Comparison of ENCODE assay signal across 8 cellular contexts in the genomic region with DNA sequence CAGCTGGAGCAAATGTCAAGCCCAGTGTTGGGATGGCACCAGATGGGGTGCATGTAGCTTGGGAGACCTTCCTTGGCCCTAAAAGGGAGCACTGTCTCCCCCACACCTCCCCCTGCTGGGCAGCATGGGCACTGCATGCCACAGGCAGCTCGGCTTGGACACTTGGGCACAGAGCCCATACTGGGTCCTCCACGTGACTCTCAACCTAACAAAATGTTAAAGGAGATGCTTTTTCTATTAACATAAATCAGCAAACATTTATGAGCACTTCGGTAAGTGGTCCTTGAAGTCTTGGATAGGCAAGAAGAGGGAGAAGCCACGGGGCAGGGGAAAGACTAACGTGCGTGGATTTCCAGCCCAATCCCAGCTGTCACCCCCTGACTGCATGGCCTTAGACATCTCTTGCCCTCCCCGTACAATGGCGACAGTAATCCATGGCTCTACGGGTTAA. TPM values are rescaled to one million over a fixed set of nuclear protein-coding genes. Genes with fewer than 3 reads are reported as not detected.
DNase-seq lines count a peak whose midpoint lies in the region; ATAC-seq and TF ChIP-seq lines count a peak whose summit lies in the region.

No MANE protein-coding gene starts in this region.

- H3K27me3 Mint-ChIP-seq in activated CD4-positive, alpha-beta memory T cell treated with anti-CD3 and anti-CD28 coated beads for 36 hours: no peaks in the 10 kb centered on the region

- no peaks in the 10 kb centered on the region for H3K36me3 Mint-ChIP-seq in activated CD4-positive, alpha-beta memory T cell treated with anti-CD3 and anti-CD28 coated beads for 36 hours

- peak; percentile 92 for TF ChIP-seq CTCF in mucosa of descending colon (IDR thresholded peaks at IDR 0.05)

- intact Hi-C loops in activated CD4-positive, alpha-beta memory T cell treated with anti-CD3 and anti-CD28 coated beads for 36 hours (cut with micrococcal nuclease): loop anchor here (1.0 kb wide), 1 partner anchor 22 kb away; no protein-coding TSS in a partner anchor
- intact Hi-C loops in mucosa of descending colon (cut with DNase I, micrococcal nuclease): no loop called here

- H3K36me3 ChIP-seq in mucosa of descending colon (ENCODE audit: low read depth): no peaks in the 10 kb centered on the region

- peak overlapping the region; percentile 20 for H3K4me3 Mint-ChIP-seq in activated CD4-positive, alpha-beta memory T cell treated with anti-CD3 and anti-CD28 coated beads for 36 hours

- H3K9me3 ChIP-seq in mucosa of descending colon: no peaks in the 10 kb centered on the region

- peak; percentile 46 for DNase-seq in COLO668 (lab: John Stamatoyannopoulos, UW; ENCODE audit: unreplicated experiment)
- peak; percentile 27 for DNase-seq in NCI-H1092 (lab: John Stamatoyannopoulos, UW)
- DNase-seq in activated CD4-positive, alpha-beta memory T cell treated with anti-CD3 and anti-CD28 coated beads for 36 hours: peak; percentile 82
- peak; percentile 67 for DNase-seq in effector CD4-positive, alpha-beta T cell
- DNase-seq in mucosa of descending colon: peak; percentile 69 to 84 (median 74)
- DNase-seq in stimulated activated CD8-positive, alpha-beta memory T cell treated with anti-CD3 and anti-CD28 coated beads, Interleukin-7, amount 100 ng/mL, for 1 hour (ENCODE audit: low read depth in 2 of 2): peak; percentile 41 to 66
- DNase-seq in T1000 (lab: John Stamatoyannopoulos, UW): no peak

- peak overlapping the region; percentile 18 for H3K27ac Mint-ChIP-seq in activated CD4-positive, alpha-beta memory T cell treated with anti-CD3 and anti-CD28 coated beads for 36 hours

- POLR2A ChIA-PET in activated CD4-positive, alpha-beta memory T cell treated with anti-CD3 and anti-CD28 coated beads for 36 hours (lab: Charles Lee): no interaction called here

- peaks cover 2% of the 10 kb centered on the region for H3K4me1 Mint-ChIP-seq in activated CD4-positive, alpha-beta memory T cell treated with anti-CD3 and anti-CD28 coated beads for 36 hours (ENCODE audit: low read depth)

- H3K4me3 ChIP-seq in mucosa of descending colon: no peak overlapping the region

- no peaks in the 10 kb centered on the region for H3K9me3 Mint-ChIP-seq in activated CD4-positive, alpha-beta memory T cell treated with anti-CD3 and anti-CD28 coated beads for 36 hours

- H3K4me1 ChIP-seq in mucosa of descending colon (ENCODE audit: low read depth): no peaks in the 10 kb centered on the region

- ATAC-seq in GM21529 (IDR thresholded peaks at IDR 0.05; ENCODE audit: unreplicated experiment) (peak; percentile 88), mucosa of descending colon (peak; percentile 91)

- CTCF ChIA-PET in activated CD4-positive, alpha-beta memory T cell treated with anti-CD3 and anti-CD28 coated beads for 36 hours (lab: Charles Lee): interaction anchor here (0.7 to 4.2 kb wide), 21 partner anchors 9 to 458 kb away, joined by 3 to 155 read pairs (median 6); a partner anchor contains a TSS

RNA-seq across cellular contexts. Expression of a gene that starts 23.9 kb away (rescaled TPM):
- total RNA-seq in activated CD4-positive, alpha-beta memory T cell treated with anti-CD3 and anti-CD28 coated beads for 36 hours: 10 to 100 TPM; 41.7 to 43.2 TPM
- total RNA-seq in mucosa of descending colon: 10 to 100 TPM; 37.4 to 54.1 (median 41.3) TPM

RNA-seq across cellular contexts. Expression of a gene that starts 37.3 kb away (rescaled TPM):
- under 1 TPM; 0.12 to 0.15 TPM for total RNA-seq in activated CD4-positive, alpha-beta memory T cell treated with anti-CD3 and anti-CD28 coated beads for 36 hours
- 10 to 100 TPM in 1 of 3 donors, 1 to 10 TPM in 2; 1.3 to 17.4 (median 7.9) TPM for total RNA-seq in mucosa of descending colon
